Comparison of ENCODE assay signal across 20 cellular contexts in genomic region chr7:117024811-117025210, GRCh38.
"Had no signal": no experiment of that assay in that cellular context is flagged by ENCODE, and none has a peak within 500 bp of the region (broad histone marks: within the 10 kb centered on the region; RNA-seq: fewer than 3 reads in every experiment).

No MANE protein-coding gene starts in this region.

- H3K27ac Mint-ChIP-seq: activated CD4-positive, alpha-beta T cell treated with anti-CD3 and anti-CD28 coated beads, Interleukin-2, amount 10 ng/mL, durations not matched to agents 7 days and 5 days; activated naive CD4-positive, alpha-beta T cell treated with anti-CD3 and anti-CD28 coated beads, Interleukin-2, amount 50 U/mL, for 72 hours; activated T-cell treated with anti-CD3 and anti-CD28 coated beads, Interleukin-2, amount 50 U/mL, for 72 hours; natural killer cell; stimulated activated naive B cell treated with anti-CD40 and anti-IgM and Interleukin-4, amounts not matched to agents 10 μg/mL and 1 μg/mL and 100 μg/mL, for 72 hours; T-helper 2 cell treated with Interferon-gamma antibody and Interleukin-4, amounts not matched to agents 5 μg/mL and 100 μg/mL, for 36 hours; WTC11 had no signal

- FAIRE-seq: frontal cortex, keratinocyte, urothelium cell line had no signal

- ATAC-seq: left lobe of liver; natural killer cell; sciatic nerve; stimulated activated naive B cell treated with anti-CD40 and anti-IgM and Interleukin-4, amounts not matched to agents 10 μg/mL and 1 μg/mL and 100 μg/mL, for 72 hours; WTC11 had no signal

- H3K4me3 ChIP-seq: adrenal gland, cardiac muscle cell, lung, thyroid gland had no signal

- H3K27me3 ChIP-seq: adrenal gland, cardiac muscle cell, dorsolateral prefrontal cortex, thyroid gland had no signal

- H3K27ac ChIP-seq: adrenal gland, cardiac muscle cell, dorsolateral prefrontal cortex, thyroid gland had no signal

- H3K4me1 Mint-ChIP-seq: stimulated activated naive B cell treated with anti-CD40 and anti-IgM and Interleukin-4, amounts not matched to agents 10 μg/mL and 1 μg/mL and 100 μg/mL, for 72 hours; WTC11 had no signal

- H3K9me3 ChIP-seq: thyroid gland had no signal

- H3K27me3 Mint-ChIP-seq: stimulated activated naive B cell treated with anti-CD40 and anti-IgM and Interleukin-4, amounts not matched to agents 10 μg/mL and 1 μg/mL and 100 μg/mL, for 72 hours had no signal

- H3K36me3 ChIP-seq: adrenal gland, cardiac muscle cell, thyroid gland had no signal

- DNase-seq: activated CD4-positive, alpha-beta T cell treated with anti-CD3 and anti-CD28 coated beads, Interleukin-2, amount 10 ng/mL, durations not matched to agents 7 days and 5 days; activated gamma-delta T cell; activated T-cell treated with anti-CD3 and anti-CD28 coated beads, Interleukin-2, amount 50 U/mL, for 72 hours; adrenal gland; dorsolateral prefrontal cortex; head of caudate nucleus; natural killer cell; stimulated activated CD4-positive, alpha-beta T cell treated with anti-CD3 and anti-CD28 coated beads, Interleukin-4, amount 100 ng/mL, for 4 hours; stimulated activated naive B cell treated with anti-CD40 and anti-IgM and Interleukin-4, amounts not matched to agents 10 μg/mL and 1 μg/mL and 100 μg/mL, for 72 hours; thyroid gland had no signal

- H3K36me3 Mint-ChIP-seq: activated naive CD4-positive, alpha-beta T cell treated with anti-CD3 and anti-CD28 coated beads, Interleukin-2, amount 50 U/mL, for 72 hours; natural killer cell; stimulated activated naive B cell treated with anti-CD40 and anti-IgM and Interleukin-4, amounts not matched to agents 10 μg/mL and 1 μg/mL and 100 μg/mL, for 72 hours had no signal

- H3K9me3 Mint-ChIP-seq: activated naive CD4-positive, alpha-beta T cell treated with anti-CD3 and anti-CD28 coated beads, Interleukin-2, amount 50 U/mL, for 72 hours; activated T-cell treated with anti-CD3 and anti-CD28 coated beads, Interleukin-2, amount 50 U/mL, for 72 hours; natural killer cell had no signal

- H3K4me3 Mint-ChIP-seq: activated CD4-positive, alpha-beta T cell treated with anti-CD3 and anti-CD28 coated beads, Interleukin-2, amount 10 ng/mL, durations not matched to agents 7 days and 5 days; activated T-cell treated with anti-CD3 and anti-CD28 coated beads, Interleukin-2, amount 50 U/mL, for 72 hours; natural killer cell; stimulated activated naive B cell treated with anti-CD40 and anti-IgM and Interleukin-4, amounts not matched to agents 10 μg/mL and 1 μg/mL and 100 μg/mL, for 72 hours; T-helper 2 cell treated with Interferon-gamma antibody and Interleukin-4, amounts not matched to agents 5 μg/mL and 100 μg/mL, for 36 hours; WTC11 had no signal
